ENCODE assay signal across 15 cellular contexts in genomic region chr4:176339936-176340761, GRCh38. TPM values are rescaled to one million over a fixed set of nuclear protein-coding genes. Genes with fewer than 3 reads are reported as not detected.
DNase-seq lines count a peak whose midpoint lies in the region; FAIRE-seq and TF ChIP-seq lines count a peak whose summit lies in the region.
"Had no signal": no experiment of that assay in that cellular context is flagged by ENCODE, and none has a peak within 500 bp of the region (broad histone marks: within the 10 kb centered on the region; RNA-seq: fewer than 3 reads in every experiment).

No MANE protein-coding gene starts in this region.

- peak overlapping the region; percentile 60 for H3K4me3 ChIP-seq in endocrine pancreas (ENCODE audit: control insufficient read depth, insufficient read depth, low read length)
- H3K4me3 ChIP-seq in mesenchymal stem cell (ENCODE audit: insufficient read depth in 1 of 2, low read depth in 1 of 2, low read length in 2 of 2) = no peak overlapping the region
- H3K4me3 ChIP-seq in esophagus squamous epithelium = no peak overlapping the region
- H3K4me3 ChIP-seq: right atrium auricular region, vagina had no signal

- H3K27me3 ChIP-seq in endocrine pancreas (ENCODE audit: control insufficient read depth, insufficient read depth, low read length) = no peaks in the 10 kb centered on the region
- no peaks in the 10 kb centered on the region for H3K27me3 ChIP-seq in mesenchymal stem cell (ENCODE audit: control insufficient read depth in 1 of 2, insufficient read depth in 1 of 2, low read length in 2 of 2)
- H3K27me3 ChIP-seq in esophagus squamous epithelium = no peaks in the 10 kb centered on the region
- H3K27me3 ChIP-seq: right atrium auricular region, vagina had no signal

- H3K14ac ChIP-seq in mesenchymal stem cell (ENCODE audit: low read length in 2 of 2) = no peak overlapping the region

- no peak overlapping the region for H3K27ac Mint-ChIP-seq in osteocyte (ENCODE audit: unreplicated experiment)
- H3K27ac Mint-ChIP-seq: activated naive CD8-positive, alpha-beta T cell treated with anti-CD3 and anti-CD28 coated beads, Interleukin-2, amount 10 ng/mL, durations not matched to agents 7 days and 5 days; B cell; stimulated activated naive B cell treated with anti-CD40 and anti-IgM and Interleukin-4, amounts not matched to agents 10 μg/mL and 1 μg/mL and 100 μg/mL, for 72 hours had no signal

- no peaks in the 10 kb centered on the region for H3K27me3 Mint-ChIP-seq in osteocyte (ENCODE audit: unreplicated experiment)
- H3K27me3 Mint-ChIP-seq: B cell; naive B cell; stimulated activated naive B cell treated with anti-CD40 and anti-IgM and Interleukin-4, amounts not matched to agents 10 μg/mL and 1 μg/mL and 100 μg/mL, for 72 hours had no signal

- no peak overlapping the region for H4K8ac ChIP-seq in mesenchymal stem cell (ENCODE audit: low read length)

- peaks cover 26% of the 10 kb centered on the region for H3K79me1 ChIP-seq in mesenchymal stem cell (replicated peaks; ENCODE audit: low read length, poor library complexity, severe bottlenecking)

- H2BK5ac ChIP-seq in mesenchymal stem cell (ENCODE audit: low read depth, low read length, poor library complexity, severe bottlenecking) = no peak overlapping the region

- H3K18ac ChIP-seq in mesenchymal stem cell (ENCODE audit: low read depth in 1 of 2, low read length in 2 of 2) = no peak overlapping the region

- H2AK5ac ChIP-seq in mesenchymal stem cell (ENCODE audit: low read length, severe bottlenecking) = peak overlapping the region; percentile 29

- no peak overlapping the region for H2BK12ac ChIP-seq in mesenchymal stem cell (ENCODE audit: low read length in 2 of 2)

- H3K4ac ChIP-seq in mesenchymal stem cell (ENCODE audit: low read depth in 1 of 2, low read length in 2 of 2) = no peak overlapping the region

- H4K91ac ChIP-seq in mesenchymal stem cell (ENCODE audit: low read length) = no peak overlapping the region

- no peak for TF ChIP-seq CTCF in esophagus squamous epithelium (IDR thresholded peaks at IDR 0.05)
- no peak for TF ChIP-seq CTCF in osteocyte (IDR thresholded peaks at IDR 0.05)

- no peak overlapping the region for H3K23ac ChIP-seq in mesenchymal stem cell (ENCODE audit: low read length in 2 of 2)

- no peak overlapping the region for H2BK15ac ChIP-seq in mesenchymal stem cell (ENCODE audit: low read depth, poor library complexity, severe bottlenecking)

- H3K4me3 Mint-ChIP-seq in osteocyte (ENCODE audit: unreplicated experiment) = no peak overlapping the region
- H3K4me3 Mint-ChIP-seq: activated naive CD8-positive, alpha-beta T cell treated with anti-CD3 and anti-CD28 coated beads, Interleukin-2, amount 10 ng/mL, durations not matched to agents 7 days and 5 days; B cell; naive B cell; stimulated activated naive B cell treated with anti-CD40 and anti-IgM and Interleukin-4, amounts not matched to agents 10 μg/mL and 1 μg/mL and 100 μg/mL, for 72 hours had no signal

- peak; percentile 40 for FAIRE-seq in GM12891 (lab: Jason Lieb, UNC)

- H3K36me3 ChIP-seq in endocrine pancreas (ENCODE audit: control insufficient read depth, insufficient read depth, low read length) = no peaks in the 10 kb centered on the region
- H3K36me3 ChIP-seq in mesenchymal stem cell (ENCODE audit: control insufficient read depth in 1 of 2, insufficient read depth in 2 of 2, low read depth in 1 of 2, low read length in 2 of 2) = peaks cover 10 to 16% of the 10 kb centered on the region in 2 experiments
- H3K36me3 ChIP-seq in esophagus squamous epithelium = no peaks in the 10 kb centered on the region
- H3K36me3 ChIP-seq: right atrium auricular region had no signal

- no peak overlapping the region for H2BK120ac ChIP-seq in mesenchymal stem cell (ENCODE audit: low read depth, low read length)

- peaks cover 28% of the 10 kb centered on the region for H3K4me1 Mint-ChIP-seq in osteocyte (ENCODE audit: unreplicated experiment)
- H3K4me1 Mint-ChIP-seq: naive B cell had no signal

- H3K9me3 Mint-ChIP-seq in osteocyte (ENCODE audit: unreplicated experiment) = peaks cover 9% of the 10 kb centered on the region

- H3K27ac ChIP-seq in mesenchymal stem cell (ENCODE audit: low read length, poor library complexity, severe bottlenecking) (peak overlapping the region; percentile 78), esophagus squamous epithelium (no peak overlapping the region)
- H3K27ac ChIP-seq: right atrium auricular region, vagina had no signal

- H2AFZ ChIP-seq in mesenchymal stem cell (ENCODE audit: low read depth, low read length) = no peak overlapping the region

- H3K4me1 ChIP-seq in endocrine pancreas (ENCODE audit: control insufficient read depth, insufficient read depth, low read length) (peaks cover 11% of the 10 kb centered on the region), mesenchymal stem cell (ENCODE audit: control insufficient read depth, insufficient read depth, low read depth, low read length) (peaks cover 4% of the 10 kb centered on the region), esophagus squamous epithelium (no peaks in the 10 kb centered on the region)
- H3K4me1 ChIP-seq: right atrium auricular region had no signal

- 60% methylated on average over 3 of the region's 3 CpGs for WGBS in mesenchymal stem cell
- WGBS in esophagus squamous epithelium, 2 donors = 40 to 48% methylated on average over 3 of the region's 3 CpGs

- H3K36me3 Mint-ChIP-seq in osteocyte (ENCODE audit: unreplicated experiment) = peaks cover 11% of the 10 kb centered on the region

- intact Hi-C loops in esophagus squamous epithelium (cut with DNase I) = no loop called here

- no peak for TF ChIP-seq POLR2A in GM12891 (IDR thresholded peaks at IDR 0.05; ENCODE audit: low read depth, low read length)
- no peak for TF ChIP-seq POLR2A in esophagus squamous epithelium (IDR thresholded peaks at IDR 0.05)

- H3K9me3 ChIP-seq in endocrine pancreas (ENCODE audit: control insufficient read depth, low read length) (no peaks in the 10 kb centered on the region), mesenchymal stem cell (ENCODE audit: control insufficient read depth, low read length) (peaks cover 18% of the 10 kb centered on the region), esophagus squamous epithelium (peaks cover 0 to 20% (median 10%) of the 10 kb centered on the region in 3 donors)
- H3K9me3 ChIP-seq: vagina had no signal

- H3K9ac ChIP-seq in endocrine pancreas (ENCODE audit: control insufficient read depth, insufficient read depth, low read length) (no peak overlapping the region), mesenchymal stem cell (ENCODE audit: low read length) (peak overlapping the region; percentile 73)

- H3K4me2 ChIP-seq in mesenchymal stem cell (ENCODE audit: low read length, poor library complexity, severe bottlenecking) = no peak overlapping the region

- DNase-seq in GM12891 (ENCODE audit: insufficient read length, low spot score) (no peak), OCI-M1 (lab: John Stamatoyannopoulos, UW) (peak; percentile 37), mesenchymal stem cell (no peak), esophagus squamous epithelium (lab: John Stamatoyannopoulos, UW) (no peak), iPS-NIHi11 (ENCODE audit: low spot score) (no peak), NCI-H510A treated with DMSO at 0.1 percent for 48 hours (lab: John Stamatoyannopoulos, UW) (no peak), osteocyte (ENCODE audit: extremely low spot score, unreplicated experiment) (no peak)
- DNase-seq: activated naive CD8-positive, alpha-beta T cell treated with anti-CD3 and anti-CD28 coated beads, Interleukin-2, amount 10 ng/mL, durations not matched to agents 7 days and 5 days; DMS79; stimulated activated naive B cell treated with anti-CD40 and anti-IgM and Interleukin-4, amounts not matched to agents 10 μg/mL and 1 μg/mL and 100 μg/mL, for 72 hours had no signal

TF ChIP-seq in GM12891, 5 proteins besides CTCF, POLR2A, EP300 and RAD21:
- TF ChIP-seq SPI1 (IDR thresholded peaks at IDR 0.05; ENCODE audit: low read depth, low read length) (no peak), PAX5 (IDR thresholded peaks at IDR 0.05; ENCODE audit: insufficient read depth, low read length, severe bottlenecking) (no peak), POLR2AphosphoS5 (IDR thresholded peaks at IDR 0.05; ENCODE audit: low read depth, low read length) (no peak), POU2F2 (IDR thresholded peaks at IDR 0.05; ENCODE audit: low read depth, low read length) (no peak), TAF1 (IDR thresholded peaks at IDR 0.05; ENCODE audit: low read depth, low read length) (no peak)

RNA-seq across cellular contexts. Expression of gene SPCS3, which starts 20.4 kb away (rescaled TPM):
- polyA plus RNA-seq in GM12891 (2012; ENCODE audit: low read depth, missing spikeins) = 33.3 TPM
- 77.8 TPM for polyA plus RNA-seq in mesenchymal stem cell (2013, experiment 1 of 2)
- polyA plus RNA-seq in mesenchymal stem cell (2013, experiment 2 of 2) = 81.6 TPM
- total RNA-seq in esophagus squamous epithelium = 10 to 100 TPM; 48.7 to 61.8 (median 54.3) TPM
- total RNA-seq in osteocyte = 118 and 128 TPM in 2 replicates
